In genomic region chr21:44511938-44512275, GRCh38 we compare ENCODE assay signal across 1 cellular context.
TF ChIP-seq lines count a peak whose summit lies in the region.

No MANE protein-coding gene starts in this region.

TF ChIP-seq in HepG2, 621 proteins besides CTCF, POLR2A, EP300 and RAD21:
- TF ChIP-seq CC2D1A (CRISPR knock-in tag; IDR thresholded peaks at IDR 0.05) = no peak
- no peak for TF ChIP-seq KMT2B (CRISPR knock-in tag; IDR thresholded peaks at IDR 0.05)
- TF ChIP-seq ZNF329 (CRISPR knock-in tag; IDR thresholded peaks at IDR 0.05; ENCODE audit: low read depth) = no peak
- no peak for TF ChIP-seq CCAR2 (optimal IDR thresholded peaks at IDR 0.05; ENCODE audit: low read depth, low read length)
- TF ChIP-seq ZNF343 (CRISPR knock-in tag; IDR thresholded peaks at IDR 0.05) = no peak
- TF ChIP-seq, protein P1, sequence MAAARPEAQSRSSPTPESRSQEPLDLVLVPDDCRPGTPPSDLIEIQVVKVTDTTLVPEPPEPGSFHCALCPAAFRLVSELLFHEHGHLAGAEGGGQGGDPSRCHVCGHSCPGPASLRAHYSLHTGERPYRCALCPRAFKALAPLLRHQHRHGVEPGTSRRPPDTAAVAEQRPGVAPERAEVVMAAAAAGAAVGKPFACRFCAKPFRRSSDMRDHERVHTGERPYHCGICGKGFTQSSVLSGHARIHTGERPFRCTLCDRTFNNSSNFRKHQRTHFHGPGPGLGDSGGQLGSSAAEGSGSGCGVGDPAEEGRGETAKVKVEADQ (CRISPR knock-in tag; IDR thresholded peaks at IDR 0.05; ENCODE audit: borderline replicate concordance) = no peak
- no peak for TF ChIP-seq ZNF841 (CRISPR knock-in tag; IDR thresholded peaks at IDR 0.05; ENCODE audit: borderline replicate concordance)
